ENCODE assay signal across 1 cellular context in the genomic region with DNA sequence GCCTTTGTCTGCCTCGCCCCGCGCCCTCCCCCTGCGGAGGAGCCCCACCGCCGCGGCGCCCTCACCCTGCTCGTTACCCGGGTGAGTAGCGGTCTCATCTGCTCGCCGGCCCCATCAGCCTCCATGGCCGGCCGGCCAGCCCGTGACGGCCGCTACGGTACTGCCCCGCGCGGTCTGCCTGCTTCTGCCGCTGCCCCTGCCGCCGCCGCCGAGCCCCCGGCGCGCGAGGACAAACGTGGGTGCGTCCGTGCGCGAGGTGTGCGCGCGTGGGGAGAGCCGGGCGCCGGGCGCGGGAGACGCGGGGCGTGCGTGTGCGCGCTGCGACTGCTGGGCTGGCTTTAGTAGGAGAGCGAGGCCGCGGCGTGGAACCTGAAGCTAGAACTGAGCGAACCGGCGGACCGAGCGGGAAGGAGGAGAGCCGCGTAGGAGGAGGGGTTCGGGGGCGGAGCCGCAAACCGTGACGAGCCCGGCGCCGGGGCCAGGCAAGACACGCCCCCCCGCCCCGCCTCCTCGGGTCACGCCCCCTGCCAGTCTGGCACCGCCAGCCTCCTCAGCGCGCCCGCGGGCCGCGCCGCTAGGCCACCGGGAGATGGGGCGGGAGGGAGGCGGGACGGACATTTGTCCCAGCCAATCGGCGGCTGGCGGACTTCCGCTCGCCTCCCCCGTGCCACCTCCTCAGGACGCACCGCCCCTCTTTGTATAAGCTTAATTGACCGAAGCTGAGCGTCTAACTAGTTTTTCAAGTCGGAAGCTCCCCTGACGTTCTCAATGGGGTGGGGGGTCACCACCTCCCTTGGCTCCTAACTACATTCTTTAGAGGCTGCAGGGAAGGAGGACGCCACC.
TF ChIP-seq lines count a peak whose summit lies in the region.

A gene (minus strand): TSS at position 383 of the 843 bp plus-strand sequence. CDS start 258 bp downstream, at position 125.

TF ChIP-seq in HepG2, 621 proteins besides CTCF, POLR2A, EP300 and RAD21 (continued from another document and continues in another):
- TF ChIP-seq, protein P1, sequence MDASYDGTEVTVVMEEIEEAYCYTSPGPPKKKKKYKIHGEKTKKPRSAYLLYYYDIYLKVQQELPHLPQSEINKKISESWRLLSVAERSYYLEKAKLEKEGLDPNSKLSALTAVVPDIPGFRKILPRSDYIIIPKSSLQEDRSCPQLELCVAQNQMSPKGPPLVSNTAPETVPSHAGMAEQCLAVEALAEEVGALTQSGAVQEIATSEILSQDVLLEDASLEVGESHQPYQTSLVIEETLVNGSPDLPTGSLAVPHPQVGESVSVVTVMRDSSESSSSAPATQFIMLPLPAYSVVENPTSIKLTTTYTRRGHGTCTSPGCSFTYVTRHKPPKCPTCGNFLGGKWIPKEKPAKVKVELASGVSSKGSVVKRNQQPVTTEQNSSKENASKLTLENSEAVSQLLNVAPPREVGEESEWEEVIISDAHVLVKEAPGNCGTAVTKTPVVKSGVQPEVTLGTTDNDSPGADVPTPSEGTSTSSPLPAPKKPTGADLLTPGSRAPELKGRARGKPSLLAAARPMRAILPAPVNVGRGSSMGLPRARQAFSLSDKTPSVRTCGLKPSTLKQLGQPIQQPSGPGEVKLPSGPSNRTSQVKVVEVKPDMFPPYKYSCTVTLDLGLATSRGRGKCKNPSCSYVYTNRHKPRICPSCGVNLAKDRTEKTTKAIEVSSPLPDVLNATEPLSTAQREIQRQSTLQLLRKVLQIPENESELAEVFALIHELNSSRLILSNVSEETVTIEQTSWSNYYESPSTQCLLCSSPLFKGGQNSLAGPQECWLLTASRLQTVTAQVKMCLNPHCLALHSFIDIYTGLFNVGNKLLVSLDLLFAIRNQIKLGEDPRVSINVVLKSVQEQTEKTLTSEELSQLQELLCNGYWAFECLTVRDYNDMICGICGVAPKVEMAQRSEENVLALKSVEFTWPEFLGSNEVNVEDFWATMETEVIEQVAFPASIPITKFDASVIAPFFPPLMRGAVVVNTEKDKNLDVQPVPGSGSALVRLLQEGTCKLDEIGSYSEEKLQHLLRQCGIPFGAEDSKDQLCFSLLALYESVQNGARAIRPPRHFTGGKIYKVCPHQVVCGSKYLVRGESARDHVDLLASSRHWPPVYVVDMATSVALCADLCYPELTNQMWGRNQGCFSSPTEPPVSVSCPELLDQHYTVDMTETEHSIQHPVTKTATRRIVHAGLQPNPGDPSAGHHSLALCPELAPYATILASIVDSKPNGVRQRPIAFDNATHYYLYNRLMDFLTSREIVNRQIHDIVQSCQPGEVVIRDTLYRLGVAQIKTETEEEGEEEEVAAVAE (CRISPR knock-in tag; IDR thresholded peaks at IDR 0.05; ENCODE audit: borderline replicate concordance), result peak; percentile 31; the same call in 1 of the 2 replicates
- TF ChIP-seq MED1 (CRISPR knock-in tag; IDR thresholded peaks at IDR 0.05), result peak; percentile 41; the same call in 1 of the 2 replicates
- TF ChIP-seq ZNF709 (CRISPR knock-in tag; IDR thresholded peaks at IDR 0.05), result no peak
- no peak for TF ChIP-seq ZNF850 (CRISPR knock-in tag; conservative IDR thresholded peaks at IDR 0.05)
- TF ChIP-seq, protein P2, sequence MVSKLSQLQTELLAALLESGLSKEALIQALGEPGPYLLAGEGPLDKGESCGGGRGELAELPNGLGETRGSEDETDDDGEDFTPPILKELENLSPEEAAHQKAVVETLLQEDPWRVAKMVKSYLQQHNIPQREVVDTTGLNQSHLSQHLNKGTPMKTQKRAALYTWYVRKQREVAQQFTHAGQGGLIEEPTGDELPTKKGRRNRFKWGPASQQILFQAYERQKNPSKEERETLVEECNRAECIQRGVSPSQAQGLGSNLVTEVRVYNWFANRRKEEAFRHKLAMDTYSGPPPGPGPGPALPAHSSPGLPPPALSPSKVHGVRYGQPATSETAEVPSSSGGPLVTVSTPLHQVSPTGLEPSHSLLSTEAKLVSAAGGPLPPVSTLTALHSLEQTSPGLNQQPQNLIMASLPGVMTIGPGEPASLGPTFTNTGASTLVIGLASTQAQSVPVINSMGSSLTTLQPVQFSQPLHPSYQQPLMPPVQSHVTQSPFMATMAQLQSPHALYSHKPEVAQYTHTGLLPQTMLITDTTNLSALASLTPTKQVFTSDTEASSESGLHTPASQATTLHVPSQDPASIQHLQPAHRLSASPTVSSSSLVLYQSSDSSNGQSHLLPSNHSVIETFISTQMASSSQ (IDR thresholded peaks at IDR 0.05; ENCODE audit: low read depth), result no peak
- TF ChIP-seq, protein P2 (CRISPR knock-in tag; IDR thresholded peaks at IDR 0.05; ENCODE audit: borderline replicate concordance), result peak; percentile 45; the same call in 1 of the 2 replicates
- no peak for TF ChIP-seq ZFP36L2 (CRISPR knock-in tag; IDR thresholded peaks at IDR 0.05)
- TF ChIP-seq KMT2B (CRISPR knock-in tag; IDR thresholded peaks at IDR 0.05), result no peak; the same call in 1 of the 2 replicates
- TF ChIP-seq ZNF296 (CRISPR knock-in tag; conservative IDR thresholded peaks at IDR 0.05), result no peak
- TF ChIP-seq ZNF768 (CRISPR knock-in tag; IDR thresholded peaks at IDR 0.05), result peak; percentile 21; the same call in 1 of the 2 replicates
- TF ChIP-seq MAFF (IDR thresholded peaks at IDR 0.05; ENCODE audit: low read depth, low read length), result no peak
- TF ChIP-seq, protein P3, sequence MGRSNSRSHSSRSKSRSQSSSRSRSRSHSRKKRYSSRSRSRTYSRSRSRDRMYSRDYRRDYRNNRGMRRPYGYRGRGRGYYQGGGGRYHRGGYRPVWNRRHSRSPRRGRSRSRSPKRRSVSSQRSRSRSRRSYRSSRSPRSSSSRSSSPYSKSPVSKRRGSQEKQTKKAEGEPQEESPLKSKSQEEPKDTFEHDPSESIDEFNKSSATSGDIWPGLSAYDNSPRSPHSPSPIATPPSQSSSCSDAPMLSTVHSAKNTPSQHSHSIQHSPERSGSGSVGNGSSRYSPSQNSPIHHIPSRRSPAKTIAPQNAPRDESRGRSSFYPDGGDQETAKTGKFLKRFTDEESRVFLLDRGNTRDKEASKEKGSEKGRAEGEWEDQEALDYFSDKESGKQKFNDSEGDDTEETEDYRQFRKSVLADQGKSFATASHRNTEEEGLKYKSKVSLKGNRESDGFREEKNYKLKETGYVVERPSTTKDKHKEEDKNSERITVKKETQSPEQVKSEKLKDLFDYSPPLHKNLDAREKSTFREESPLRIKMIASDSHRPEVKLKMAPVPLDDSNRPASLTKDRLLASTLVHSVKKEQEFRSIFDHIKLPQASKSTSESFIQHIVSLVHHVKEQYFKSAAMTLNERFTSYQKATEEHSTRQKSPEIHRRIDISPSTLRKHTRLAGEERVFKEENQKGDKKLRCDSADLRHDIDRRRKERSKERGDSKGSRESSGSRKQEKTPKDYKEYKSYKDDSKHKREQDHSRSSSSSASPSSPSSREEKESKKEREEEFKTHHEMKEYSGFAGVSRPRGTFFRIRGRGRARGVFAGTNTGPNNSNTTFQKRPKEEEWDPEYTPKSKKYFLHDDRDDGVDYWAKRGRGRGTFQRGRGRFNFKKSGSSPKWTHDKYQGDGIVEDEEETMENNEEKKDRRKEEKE (IDR thresholded peaks at IDR 0.05), result no peak
- TF ChIP-seq GTF3A (CRISPR knock-in tag; conservative IDR thresholded peaks at IDR 0.05), result no peak
- TF ChIP-seq TEAD3 (CRISPR knock-in tag; optimal IDR thresholded peaks at IDR 0.05; ENCODE audit: borderline replicate concordance), result peak; percentile 9
- TF ChIP-seq, protein P4, sequence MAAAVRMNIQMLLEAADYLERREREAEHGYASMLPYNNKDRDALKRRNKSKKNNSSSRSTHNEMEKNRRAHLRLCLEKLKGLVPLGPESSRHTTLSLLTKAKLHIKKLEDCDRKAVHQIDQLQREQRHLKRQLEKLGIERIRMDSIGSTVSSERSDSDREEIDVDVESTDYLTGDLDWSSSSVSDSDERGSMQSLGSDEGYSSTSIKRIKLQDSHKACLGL (CRISPR knock-in tag; IDR thresholded peaks at IDR 0.05), result no peak; the same call in 1 of the 2 replicates
- TF ChIP-seq ZNF33B (CRISPR knock-in tag; IDR thresholded peaks at IDR 0.05), result peak; percentile 82; the same call in 1 of the 2 replicates
- no peak; the same call in 1 of the 2 replicates for TF ChIP-seq ZNF224 (CRISPR knock-in tag; IDR thresholded peaks at IDR 0.05)
- TF ChIP-seq, protein P5, sequence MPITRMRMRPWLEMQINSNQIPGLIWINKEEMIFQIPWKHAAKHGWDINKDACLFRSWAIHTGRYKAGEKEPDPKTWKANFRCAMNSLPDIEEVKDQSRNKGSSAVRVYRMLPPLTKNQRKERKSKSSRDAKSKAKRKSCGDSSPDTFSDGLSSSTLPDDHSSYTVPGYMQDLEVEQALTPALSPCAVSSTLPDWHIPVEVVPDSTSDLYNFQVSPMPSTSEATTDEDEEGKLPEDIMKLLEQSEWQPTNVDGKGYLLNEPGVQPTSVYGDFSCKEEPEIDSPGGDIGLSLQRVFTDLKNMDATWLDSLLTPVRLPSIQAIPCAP (CRISPR knock-in tag; IDR thresholded peaks at IDR 0.05; ENCODE audit: low read depth), result no peak
- TF ChIP-seq ZNF615 (CRISPR knock-in tag; IDR thresholded peaks at IDR 0.05; ENCODE audit: borderline replicate concordance), result no peak
- TF ChIP-seq ZNF431 (CRISPR knock-in tag; IDR thresholded peaks at IDR 0.05; ENCODE audit: borderline replicate concordance, low read depth), result peak; percentile 94
- no peak for TF ChIP-seq ZKSCAN1 (IDR thresholded peaks at IDR 0.05; ENCODE audit: low read length)
- TF ChIP-seq ZNF570 (CRISPR knock-in tag; IDR thresholded peaks at IDR 0.05; ENCODE audit: borderline replicate concordance), result peak; percentile 91; the same call in 1 of the 2 replicates
- TF ChIP-seq HHEX (CRISPR knock-in tag; IDR thresholded peaks at IDR 0.05), result no peak
- no peak for TF ChIP-seq DNMT1 (CRISPR knock-in tag; IDR thresholded peaks at IDR 0.05)
- no peak for TF ChIP-seq MYNN (CRISPR knock-in tag; IDR thresholded peaks at IDR 0.05; ENCODE audit: low read depth)
- TF ChIP-seq CHD4 (IDR thresholded peaks at IDR 0.05; ENCODE audit: borderline replicate concordance, low read length), result no peak
- no peak for TF ChIP-seq SMC3 (IDR thresholded peaks at IDR 0.05; ENCODE audit: low read length)
- TF ChIP-seq SNAPC2 (CRISPR knock-in tag; IDR thresholded peaks at IDR 0.05), result 0 out of 2 replicates have a peak, but pooled peaks have one; percentile 58
- TF ChIP-seq, protein P6, sequence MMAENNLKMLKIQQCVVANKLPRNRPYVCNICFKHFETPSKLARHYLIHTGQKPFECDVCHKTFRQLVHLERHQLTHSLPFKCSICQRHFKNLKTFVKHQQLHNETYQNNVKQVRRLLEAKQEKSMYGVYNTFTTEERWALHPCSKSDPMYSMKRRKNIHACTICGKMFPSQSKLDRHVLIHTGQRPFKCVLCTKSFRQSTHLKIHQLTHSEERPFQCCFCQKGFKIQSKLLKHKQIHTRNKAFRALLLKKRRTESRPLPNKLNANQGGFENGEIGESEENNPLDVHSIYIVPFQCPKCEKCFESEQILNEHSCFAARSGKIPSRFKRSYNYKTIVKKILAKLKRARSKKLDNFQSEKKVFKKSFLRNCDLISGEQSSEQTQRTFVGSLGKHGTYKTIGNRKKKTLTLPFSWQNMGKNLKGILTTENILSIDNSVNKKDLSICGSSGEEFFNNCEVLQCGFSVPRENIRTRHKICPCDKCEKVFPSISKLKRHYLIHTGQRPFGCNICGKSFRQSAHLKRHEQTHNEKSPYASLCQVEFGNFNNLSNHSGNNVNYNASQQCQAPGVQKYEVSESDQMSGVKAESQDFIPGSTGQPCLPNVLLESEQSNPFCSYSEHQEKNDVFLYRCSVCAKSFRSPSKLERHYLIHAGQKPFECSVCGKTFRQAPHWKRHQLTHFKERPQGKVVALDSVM (CRISPR knock-in tag; IDR thresholded peaks at IDR 0.05), result peak; percentile 69; the same call in 1 of the 2 replicates
- TF ChIP-seq, protein P7, sequence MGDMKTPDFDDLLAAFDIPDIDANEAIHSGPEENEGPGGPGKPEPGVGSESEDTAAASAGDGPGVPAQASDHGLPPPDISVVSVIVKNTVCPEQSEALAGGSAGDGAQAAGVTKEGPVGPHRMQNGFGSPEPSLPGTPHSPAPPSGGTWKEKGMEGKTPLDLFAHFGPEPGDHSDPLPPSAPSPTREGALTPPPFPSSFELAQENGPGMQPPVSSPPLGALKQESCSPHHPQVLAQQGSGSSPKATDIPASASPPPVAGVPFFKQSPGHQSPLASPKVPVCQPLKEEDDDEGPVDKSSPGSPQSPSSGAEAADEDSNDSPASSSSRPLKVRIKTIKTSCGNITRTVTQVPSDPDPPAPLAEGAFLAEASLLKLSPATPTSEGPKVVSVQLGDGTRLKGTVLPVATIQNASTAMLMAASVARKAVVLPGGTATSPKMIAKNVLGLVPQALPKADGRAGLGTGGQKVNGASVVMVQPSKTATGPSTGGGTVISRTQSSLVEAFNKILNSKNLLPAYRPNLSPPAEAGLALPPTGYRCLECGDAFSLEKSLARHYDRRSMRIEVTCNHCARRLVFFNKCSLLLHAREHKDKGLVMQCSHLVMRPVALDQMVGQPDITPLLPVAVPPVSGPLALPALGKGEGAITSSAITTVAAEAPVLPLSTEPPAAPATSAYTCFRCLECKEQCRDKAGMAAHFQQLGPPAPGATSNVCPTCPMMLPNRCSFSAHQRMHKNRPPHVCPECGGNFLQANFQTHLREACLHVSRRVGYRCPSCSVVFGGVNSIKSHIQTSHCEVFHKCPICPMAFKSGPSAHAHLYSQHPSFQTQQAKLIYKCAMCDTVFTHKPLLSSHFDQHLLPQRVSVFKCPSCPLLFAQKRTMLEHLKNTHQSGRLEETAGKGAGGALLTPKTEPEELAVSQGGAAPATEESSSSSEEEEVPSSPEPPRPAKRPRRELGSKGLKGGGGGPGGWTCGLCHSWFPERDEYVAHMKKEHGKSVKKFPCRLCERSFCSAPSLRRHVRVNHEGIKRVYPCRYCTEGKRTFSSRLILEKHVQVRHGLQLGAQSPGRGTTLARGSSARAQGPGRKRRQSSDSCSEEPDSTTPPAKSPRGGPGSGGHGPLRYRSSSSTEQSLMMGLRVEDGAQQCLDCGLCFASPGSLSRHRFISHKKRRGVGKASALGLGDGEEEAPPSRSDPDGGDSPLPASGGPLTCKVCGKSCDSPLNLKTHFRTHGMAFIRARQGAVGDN (CRISPR knock-in tag; IDR thresholded peaks at IDR 0.05), result peak; percentile 75
- TF ChIP-seq ZNF629 (CRISPR knock-in tag; conservative IDR thresholded peaks at IDR 0.05), result no peak
- TF ChIP-seq, protein P8, sequence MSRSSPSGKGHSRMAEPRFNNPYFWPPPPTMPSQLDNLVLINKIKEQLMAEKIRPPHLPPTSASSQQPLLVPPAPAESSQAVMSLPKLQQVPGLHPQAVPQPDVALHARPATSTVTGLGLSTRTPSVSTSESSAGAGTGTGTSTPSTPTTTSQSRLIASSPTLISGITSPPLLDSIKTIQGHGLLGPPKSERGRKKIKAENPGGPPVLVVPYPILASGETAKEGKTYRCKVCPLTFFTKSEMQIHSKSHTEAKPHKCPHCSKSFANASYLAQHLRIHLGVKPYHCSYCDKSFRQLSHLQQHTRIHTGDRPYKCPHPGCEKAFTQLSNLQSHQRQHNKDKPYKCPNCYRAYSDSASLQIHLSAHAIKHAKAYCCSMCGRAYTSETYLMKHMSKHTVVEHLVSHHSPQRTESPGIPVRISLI (CRISPR knock-in tag; IDR thresholded peaks at IDR 0.05; ENCODE audit: borderline replicate concordance), result no peak
- TF ChIP-seq ZFYVE20 (CRISPR knock-in tag; IDR thresholded peaks at IDR 0.05; ENCODE audit: borderline replicate concordance, low read depth), result 0 out of 2 replicates have a peak, but pooled peaks have one; percentile 61
- TF ChIP-seq ASH2L (IDR thresholded peaks at IDR 0.05; ENCODE audit: insufficient read length, low read depth, low read length), result peak; percentile 81
